ENCODE assay signal across 24 cellular contexts in the genomic region with DNA sequence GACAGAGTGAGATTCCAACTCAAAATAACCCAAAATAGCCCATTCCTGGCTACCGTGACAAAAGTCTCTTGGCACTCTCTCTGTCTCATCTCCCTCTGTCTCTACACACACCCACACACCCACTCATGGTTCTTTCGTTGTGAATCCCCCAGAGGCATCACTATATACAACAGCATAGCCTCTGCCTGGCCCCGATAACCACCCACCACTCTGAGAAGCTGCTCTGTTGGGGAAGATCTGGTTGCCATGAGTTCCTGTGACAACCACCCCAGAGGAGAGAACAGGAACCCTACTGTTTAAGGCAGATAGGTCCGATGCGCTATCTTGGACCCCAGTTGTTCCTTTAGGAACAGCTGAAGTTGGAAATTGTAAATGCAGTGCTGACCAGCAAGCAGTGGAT.
A peak's percentile ranks its signal among the peaks of the same experiment; 100 is the strongest.
DNase-seq lines count a peak whose midpoint lies in the region; ATAC-seq, FAIRE-seq and TF ChIP-seq lines count a peak whose summit lies in the region.
"Had no signal": no experiment of that assay in that cellular context is flagged by ENCODE, and none has a peak within 500 bp of the region (broad histone marks: within the 10 kb centered on the region; RNA-seq: fewer than 3 reads in every experiment).

No MANE protein-coding gene starts in this region.

- BruUV-seq in K562 (replicated peaks; lab: Mats Ljungman, UMichigan): no TSS peak

- H3K4me2 ChIP-seq in K562 (ENCODE audit: insufficient read depth, low read length): no peak overlapping the region
- no peak overlapping the region for H3K4me2 ChIP-seq in smooth muscle cell

- H3K4me3 ChIP-seq in K562: no peak overlapping the region
- no peak overlapping the region for H3K4me3 ChIP-seq in smooth muscle cell
- H3K4me3 ChIP-seq in sigmoid colon: no peak overlapping the region
- no peak overlapping the region for H3K4me3 ChIP-seq in upper lobe of left lung
- H3K4me3 ChIP-seq: left ventricle myocardium inferior, skin epidermis, stomach had no signal

- FAIRE-seq in K562 (lab: Jason Lieb, UNC): no peak
- FAIRE-seq: frontal cortex, GM12891, urothelium cell line had no signal

- H3K9ac ChIP-seq in K562 (ENCODE audit: insufficient read depth in 1 of 2, low read depth in 2 of 2, low read length in 2 of 2) (no peak overlapping the region), smooth muscle cell (ENCODE audit: low read depth) (no peak overlapping the region)

- no peak for TF ChIP-seq POLR2A in K562 (conservative IDR thresholded peaks at IDR 0.05)
- TF ChIP-seq POLR2A in sigmoid colon (IDR thresholded peaks at IDR 0.05): no peak
- no peak for TF ChIP-seq POLR2A in upper lobe of left lung (IDR thresholded peaks at IDR 0.05)

- H3K4me1 Mint-ChIP-seq in activated naive CD4-positive, alpha-beta T cell treated with anti-CD3 and anti-CD28 coated beads for 36 hours (ENCODE audit: low read depth): peaks cover 33% of the 10 kb centered on the region

- no peaks in the 10 kb centered on the region for H3K36me3 Mint-ChIP-seq in activated naive CD4-positive, alpha-beta T cell treated with anti-CD3 and anti-CD28 coated beads for 36 hours (ENCODE audit: low read depth)
- H3K36me3 Mint-ChIP-seq: activated naive CD4-positive, alpha-beta T cell treated with anti-CD3 and anti-CD28 coated beads, Interleukin-2, amount 50 U/mL, for 24 hours; brain had no signal

- 0% methylated on average over 5 of the region's 5 CpGs for WGBS in K562 (ENCODE audit: insufficient coverage, low coverage, missing lambda C conversion rate)
- 68% methylated on average over 5 of the region's 5 CpGs for WGBS in smooth muscle cell (ENCODE audit: low lambda C conversion rate)
- WGBS in sigmoid colon, 2 donors: 64 to 84% methylated on average over 5 of the region's 5 CpGs
- WGBS in upper lobe of left lung, 2 donors: 67 to 81% methylated on average over 5 of the region's 5 CpGs

- H3K9me3 ChIP-seq in K562 (replicated peaks; ENCODE audit: control insufficient read depth, insufficient read depth, low read depth, low read length): no peaks in the 10 kb centered on the region
- H3K9me3 ChIP-seq in smooth muscle cell (replicated peaks; ENCODE audit: low read depth): no peaks in the 10 kb centered on the region
- no peaks in the 10 kb centered on the region for H3K9me3 ChIP-seq in sigmoid colon
- H3K9me3 ChIP-seq in upper lobe of left lung: no peaks in the 10 kb centered on the region
- H3K9me3 ChIP-seq: left ventricle myocardium inferior, stomach had no signal

- intact Hi-C loops in activated naive CD4-positive, alpha-beta T cell treated with anti-CD3 and anti-CD28 coated beads for 36 hours (cut with micrococcal nuclease): no loop called here
- intact Hi-C loops in K562 (cut with micrococcal nuclease) (no loop called here), sigmoid colon (cut with DNase I) (no loop called here)

- no peaks in the 10 kb centered on the region for H3K9me1 ChIP-seq in K562 (ENCODE audit: control insufficient read depth, insufficient read depth, low read length)

- no peak for ATAC-seq in K562
- no peak for ATAC-seq in upper lobe of left lung (ENCODE audit: low FRiP score in 2 of 2)
- no peak for ATAC-seq in HG03520 (IDR thresholded peaks at IDR 0.05; ENCODE audit: unreplicated experiment)
- ATAC-seq: HCT116 had no signal

- H4K20me1 ChIP-seq in K562 (replicated peaks; ENCODE audit: control insufficient read depth, insufficient read depth, low read length): no peaks in the 10 kb centered on the region; the same call in 1 of the 2 replicates
- no peaks in the 10 kb centered on the region for H4K20me1 ChIP-seq in smooth muscle cell (ENCODE audit: low read depth)

- peak overlapping the region; percentile 47 for H3K27ac Mint-ChIP-seq in activated naive CD4-positive, alpha-beta T cell treated with anti-CD3 and anti-CD28 coated beads for 36 hours
- H3K27ac Mint-ChIP-seq: activated naive CD4-positive, alpha-beta T cell treated with anti-CD3 and anti-CD28 coated beads, Interleukin-2, amount 50 U/mL, for 24 hours had no signal

- H3K9me3 Mint-ChIP-seq in activated naive CD4-positive, alpha-beta T cell treated with anti-CD3 and anti-CD28 coated beads for 36 hours: no peaks in the 10 kb centered on the region
- H3K9me3 Mint-ChIP-seq: activated naive CD4-positive, alpha-beta T cell treated with anti-CD3 and anti-CD28 coated beads, Interleukin-2, amount 50 U/mL, for 24 hours; brain had no signal

- TF ChIP-seq CTCF in K562 (IDR thresholded peaks at IDR 0.05 in 2 of 3, conservative IDR thresholded peaks at IDR 0.05 in 1 of 3; ENCODE audit: insufficient read depth in 2 of 3, low read depth in 1 of 3, low read length in 3 of 3): no peak
- no peak for TF ChIP-seq CTCF in smooth muscle cell (IDR thresholded peaks at IDR 0.05; ENCODE audit: borderline replicate concordance, insufficient read depth, poor library complexity, severe bottlenecking)
- TF ChIP-seq CTCF in sigmoid colon (IDR thresholded peaks at IDR 0.05): no peak
- no peak for TF ChIP-seq CTCF in upper lobe of left lung (IDR thresholded peaks at IDR 0.05)

- no peaks in the 10 kb centered on the region for H3K27me3 Mint-ChIP-seq in activated naive CD4-positive, alpha-beta T cell treated with anti-CD3 and anti-CD28 coated beads for 36 hours (ENCODE audit: low read depth)
- H3K27me3 Mint-ChIP-seq: activated naive CD4-positive, alpha-beta T cell treated with anti-CD3 and anti-CD28 coated beads, Interleukin-2, amount 50 U/mL, for 24 hours; brain had no signal

- H2AFZ ChIP-seq in K562 (ENCODE audit: low read depth, low read length) (no peak overlapping the region), smooth muscle cell (ENCODE audit: low read depth) (no peak overlapping the region)

- H3K36me3 ChIP-seq in K562 (ENCODE audit: control insufficient read depth, insufficient read depth, low read length) (no peaks in the 10 kb centered on the region), smooth muscle cell (ENCODE audit: low read depth) (no peaks in the 10 kb centered on the region), sigmoid colon (no peaks in the 10 kb centered on the region), upper lobe of left lung (no peaks in the 10 kb centered on the region)
- H3K36me3 ChIP-seq: left ventricle myocardium inferior, stomach had no signal

- no peak for TF ChIP-seq RAD21 in K562 (CRISPR knock-in tag; conservative IDR thresholded peaks at IDR 0.05 in 1 of 2, IDR thresholded peaks at IDR 0.05 in 1 of 2)

- H3K27ac ChIP-seq in K562 (ENCODE audit: extremely low read depth, low read depth, low read length): no peak overlapping the region
- H3K27ac ChIP-seq in smooth muscle cell (ENCODE audit: low read depth): no peak overlapping the region
- H3K27ac ChIP-seq in sigmoid colon: no peak overlapping the region
- peak overlapping the region in 2 of 4 donors; percentile 1 to 83 for H3K27ac ChIP-seq in upper lobe of left lung
- H3K27ac ChIP-seq: stomach had no signal

- peaks cover 27 to 34% of the 10 kb centered on the region in 2 experiments for H3K27me3 ChIP-seq in K562 (ENCODE audit: control insufficient read depth in 2 of 2, insufficient read depth in 2 of 2, low read length in 2 of 2)
- H3K27me3 ChIP-seq in smooth muscle cell (ENCODE audit: low read depth): no peaks in the 10 kb centered on the region
- no peaks in the 10 kb centered on the region for H3K27me3 ChIP-seq in sigmoid colon
- no peaks in the 10 kb centered on the region for H3K27me3 ChIP-seq in upper lobe of left lung
- H3K27me3 ChIP-seq: stomach had no signal

- CTCF ChIA-PET in activated naive CD4-positive, alpha-beta T cell treated with anti-CD3 and anti-CD28 coated beads for 36 hours (lab: Charles Lee): no interaction called here
- CTCF ChIA-PET in K562 (lab: Yijun Ruan, JAX; ENCODE audit: low intra/inter-chr PET ratio): no interaction called here

- DNase-seq in activated naive CD4-positive, alpha-beta T cell treated with anti-CD3 and anti-CD28 coated beads for 36 hours: no peak
- DNase-seq in activated naive CD4-positive, alpha-beta T cell treated with anti-CD3 and anti-CD28 coated beads, Interleukin-2, amount 50 U/mL, for 16 hours: no peak
- DNase-seq in Kasumi-1 (lab: John Stamatoyannopoulos, UW) (peak; percentile 16 to 35), K562 (ENCODE audit: extremely low read depth in 1 of 4, low spot score in 3 of 4) (peak in 1 of 4 experiments; percentile 20), smooth muscle cell (lab: John Stamatoyannopoulos, UW; ENCODE audit: unreplicated experiment) (no peak), sigmoid colon (no peak), upper lobe of left lung (no peak)
- DNase-seq: ACHN, Calu3, cortex of kidney, left ventricle myocardium inferior, NCI-H1092 treated with DMSO at 0.1 percent for 48 hours, NCI-H2171, NCI-H774, RPMI8226, stomach had no signal

- H3K4me1 ChIP-seq in K562 (replicated peaks in 1 of 2; ENCODE audit: control insufficient read depth in 2 of 2, insufficient read depth in 2 of 2, low read length in 2 of 2): no peaks in the 10 kb centered on the region; a peak in 1 of 5 replicates
- H3K4me1 ChIP-seq in smooth muscle cell (ENCODE audit: low read depth): no peaks in the 10 kb centered on the region
- H3K4me1 ChIP-seq in sigmoid colon: peaks cover 0 to 6% (median 4%) of the 10 kb centered on the region in 4 donors
- H3K4me1 ChIP-seq in upper lobe of left lung: peaks cover 37 to 48% (median 43%) of the 10 kb centered on the region in 4 donors

- TF ChIP-seq EP300 in K562 (IDR thresholded peaks at IDR 0.05; ENCODE audit: low read length): no peak
- no peak for TF ChIP-seq EP300 in sigmoid colon (IDR thresholded peaks at IDR 0.05)
- TF ChIP-seq EP300 in upper lobe of left lung (IDR thresholded peaks at IDR 0.05): no peak

- POLR2A ChIA-PET in K562 (lab: Yijun Ruan, JAX): no interaction called here

- H3F3A ChIP-seq in smooth muscle cell (ENCODE audit: low read depth): peaks cover 1% of the 10 kb centered on the region

- in situ Hi-C loops in K562 (cut with MboI): no loop called here

- no peak overlapping the region for H3K4me3 Mint-ChIP-seq in activated naive CD4-positive, alpha-beta T cell treated with anti-CD3 and anti-CD28 coated beads for 36 hours
- H3K4me3 Mint-ChIP-seq: activated naive CD4-positive, alpha-beta T cell treated with anti-CD3 and anti-CD28 coated beads, Interleukin-2, amount 50 U/mL, for 24 hours; brain had no signal

- H3K79me2 ChIP-seq in K562 (ENCODE audit: control insufficient read depth, insufficient read depth, low read length) (no peaks in the 10 kb centered on the region), smooth muscle cell (ENCODE audit: low read depth) (no peaks in the 10 kb centered on the region)

TF ChIP-seq in K562, 482 proteins besides CTCF, POLR2A, EP300 and RAD21 (continues in another document):
- TF ChIP-seq CBFA2T3 (IDR thresholded peaks at IDR 0.05) (peak; percentile 79), EGR1 (conservative IDR thresholded peaks at IDR 0.05) (peak; percentile 72), TEAD4 (IDR thresholded peaks at IDR 0.05; ENCODE audit: low read length) (no peak), TEAD4 (CRISPR knock-in tag; IDR thresholded peaks at IDR 0.05; ENCODE audit: borderline replicate concordance) (no peak), POLR2AphosphoS5 (IDR thresholded peaks at IDR 0.05; ENCODE audit: control insufficient read depth, insufficient read depth, low read depth, low read length) (0 out of 2 replicates have a peak, but pooled peaks have one; percentile 24), CBFA2T2 (conservative IDR thresholded peaks at IDR 0.05) (peak; percentile 69)

Comparison
In these comparisons a context has a peak if more than half of its experiments do, and no peak if none do; other contexts are left out.
1. DNase-seq: peak in Kasumi-1 (2 of 2); none in activated naive CD4-positive, alpha-beta T cell treated with anti-CD3 and anti-CD28 coated beads for 36 hours (single experiment), activated naive CD4-positive, alpha-beta T cell treated with anti-CD3 and anti-CD28 coated beads, Interleukin-2, amount 50 U/mL, for 16 hours (single experiment), smooth muscle cell (single experiment), sigmoid colon (single experiment) and upper lobe of left lung (0 of 2).